In genomic region chr10:8054243-8054497, GRCh38 we compare ENCODE assay signal across 8 cellular contexts. TPM values are rescaled to one million over a fixed set of nuclear protein-coding genes. Genes with fewer than 3 reads are reported as not detected.
DNase-seq lines count a peak whose midpoint lies in the region; ATAC-seq and TF ChIP-seq lines count a peak whose summit lies in the region.

No MANE protein-coding gene starts in this region.

- no peaks in the 10 kb centered on the region for H3K36me3 ChIP-seq in breast epithelium

- H3K4me1 Mint-ChIP-seq in activated naive CD4-positive, alpha-beta T cell treated with anti-CD3 and anti-CD28 coated beads for 36 hours (ENCODE audit: low read depth), result peaks cover 43% of the 10 kb centered on the region

- CTCF ChIA-PET in activated naive CD4-positive, alpha-beta T cell treated with anti-CD3 and anti-CD28 coated beads for 36 hours (lab: Charles Lee), result interaction anchor here (0.7 kb wide), 1 partner anchor 254 kb away, joined by 3 read pairs; no protein-coding TSS in a partner anchor

- intact Hi-C loops in activated naive CD4-positive, alpha-beta T cell treated with anti-CD3 and anti-CD28 coated beads for 36 hours (cut with micrococcal nuclease), result loop anchor here (1.0 to 10.0 kb wide), 7 partner anchors 235 to 1241 kb away; partner anchors contain the start of genes ATP5F1C and TAF3
- intact Hi-C loops in breast epithelium (cut with DNase I; ENCODE audit: low total_unique reads), result no loop called here

- no peak for DNase-seq in activated naive CD4-positive, alpha-beta T cell treated with anti-CD3 and anti-CD28 coated beads for 36 hours
- no peak for DNase-seq in activated naive CD4-positive, alpha-beta T cell (lab: John Stamatoyannopoulos, UW)
- DNase-seq in breast epithelium (ENCODE audit: low spot score in 2 of 2), result peak in 1 of 2 donors; percentile 69
- peak; percentile 24 for DNase-seq in myocyte (ENCODE audit: low read depth)
- no peak for DNase-seq in amniotic stem cell (lab: John Stamatoyannopoulos, UW)
- no peak for DNase-seq in nucleus accumbens (lab: John Stamatoyannopoulos, UW)
- DNase-seq in NCI-H2107 treated with DMSO at 0.1 percent for 48 hours (lab: John Stamatoyannopoulos, UW; ENCODE audit: unreplicated experiment), result no peak

- no peak for TF ChIP-seq POLR2A in breast epithelium (IDR thresholded peaks at IDR 0.05)

- peak overlapping the region; percentile 76 for H3K4me3 Mint-ChIP-seq in activated naive CD4-positive, alpha-beta T cell treated with anti-CD3 and anti-CD28 coated beads for 36 hours

- H3K9me3 ChIP-seq in breast epithelium, result no peaks in the 10 kb centered on the region

- peak overlapping the region; percentile 77 for H3K27ac Mint-ChIP-seq in activated naive CD4-positive, alpha-beta T cell treated with anti-CD3 and anti-CD28 coated beads for 36 hours

- H3K4me1 ChIP-seq in breast epithelium, result no peaks in the 10 kb centered on the region

- H3K9me3 Mint-ChIP-seq in activated naive CD4-positive, alpha-beta T cell treated with anti-CD3 and anti-CD28 coated beads for 36 hours, result no peaks in the 10 kb centered on the region

- H3K27me3 Mint-ChIP-seq in activated naive CD4-positive, alpha-beta T cell treated with anti-CD3 and anti-CD28 coated beads for 36 hours (ENCODE audit: low read depth), result peaks cover 18% of the 10 kb centered on the region

- H3K4me3 ChIP-seq in breast epithelium, result peak overlapping the region; percentile 43 to 87 (median 72)

- TF ChIP-seq CTCF in breast epithelium (IDR thresholded peaks at IDR 0.05), result no peak

- ATAC-seq in HG03175 (IDR thresholded peaks at IDR 0.05; ENCODE audit: unreplicated experiment), result peak; percentile 6

- H3K27me3 ChIP-seq in breast epithelium, result peaks cover 0 to 47% of the 10 kb centered on the region in 2 donors

- H3K36me3 Mint-ChIP-seq in activated naive CD4-positive, alpha-beta T cell treated with anti-CD3 and anti-CD28 coated beads for 36 hours (ENCODE audit: low read depth), result no peaks in the 10 kb centered on the region

- peak overlapping the region; percentile 91 to 96 for H3K27ac ChIP-seq in breast epithelium

RNA-seq across cellular contexts. Expression of gene GATA3, which starts 0.3 kb away (rescaled TPM):
- total RNA-seq in activated naive CD4-positive, alpha-beta T cell treated with anti-CD3 and anti-CD28 coated beads for 36 hours, result 1 to 10 TPM; 3.7 to 4.0 TPM
- total RNA-seq in breast epithelium, result 10 to 100 TPM in 2 of 3 donors, under 1 TPM in 1; 0.48 to 36.4 (median 28.2) TPM
- total RNA-seq in myocyte, result 0.11 TPM in 1 of 2 replicates, not detected in the other
- polyA plus RNA-seq in myocyte (2012), result 0.05 TPM
